ENCODE assay signal across 9 cellular contexts in genomic region chr22:50208939-50209892, GRCh38. TPM values are rescaled to one million over a fixed set of nuclear protein-coding genes. Genes with fewer than 3 reads are reported as not detected.
DNase-seq lines count a peak whose midpoint lies in the region; ATAC-seq and TF ChIP-seq lines count a peak whose summit lies in the region.
"Had no signal": no experiment of that assay in that cellular context is flagged by ENCODE, and none has a peak within 500 bp of the region (broad histone marks: within the 10 kb centered on the region; RNA-seq: fewer than 3 reads in every experiment).

No MANE protein-coding gene starts in this region.

- H3K4me1 ChIP-seq in heart right ventricle: peaks cover 13 to 38% (median 24%) of the 10 kb centered on the region in 9 donors
- H3K4me1 ChIP-seq in esophagus muscularis mucosa: peaks cover 17 to 56% (median 37%) of the 10 kb centered on the region in 4 donors

- TF ChIP-seq POLR2A in esophagus muscularis mucosa (IDR thresholded peaks at IDR 0.05; ENCODE audit: low read depth): no peak

- 81 to 82% methylated on average over 31 of the region's 31 CpGs for WGBS in heart right ventricle, 2 donors
- WGBS in esophagus muscularis mucosa: 79% methylated on average over 21 of the region's 31 CpGs

- H3K27me3 Mint-ChIP-seq in activated T-cell treated with anti-CD3 and anti-CD28 coated beads, Interleukin-2, amount 50 U/mL, for 72 hours (ENCODE audit: low read depth): no peaks in the 10 kb centered on the region
- H3K27me3 Mint-ChIP-seq in natural killer cell treated with Interleukin-12 subunit alpha and Interleukin-12 subunit beta and Interleukin-15 and Interleukin-18, amount 100 ng/mL, for 72 hours: no peaks in the 10 kb centered on the region

- H3K4me3 ChIP-seq in heart right ventricle (no peak overlapping the region), esophagus muscularis mucosa (no peak overlapping the region)

- H3K9me3 ChIP-seq in heart right ventricle (no peaks in the 10 kb centered on the region), esophagus muscularis mucosa (no peaks in the 10 kb centered on the region)

- intact Hi-C loops in heart right ventricle (cut with DNase I): loop anchor here in 5 of 10 donors (2.0 to 10.0 kb wide), 5 partner anchors 57 to 282 kb away; no protein-coding TSS in a partner anchor
- intact Hi-C loops in Right ventricle myocardium superior (cut with DNase I): loop anchor here (5.0 kb wide), 1 partner anchor 62 kb away; no protein-coding TSS in a partner anchor
- intact Hi-C loops in esophagus muscularis mucosa (cut with DNase I): loop anchor here (2.0 kb wide), 1 partner anchor 60 kb away; no protein-coding TSS in a partner anchor

- peaks cover 4 to 7% of the 10 kb centered on the region in 2 donors for H3K36me3 Mint-ChIP-seq in activated T-cell treated with anti-CD3 and anti-CD28 coated beads, Interleukin-2, amount 50 U/mL, for 72 hours (ENCODE audit: insufficient read depth in 2 of 2)
- peaks cover 7% of the 10 kb centered on the region for H3K36me3 Mint-ChIP-seq in natural killer cell treated with Interleukin-12 subunit alpha and Interleukin-12 subunit beta and Interleukin-15 and Interleukin-18, amount 100 ng/mL, for 72 hours

- no peaks in the 10 kb centered on the region for H3K9me3 Mint-ChIP-seq in activated T-cell treated with anti-CD3 and anti-CD28 coated beads, Interleukin-2, amount 50 U/mL, for 72 hours
- no peaks in the 10 kb centered on the region for H3K9me3 Mint-ChIP-seq in natural killer cell treated with Interleukin-12 subunit alpha and Interleukin-12 subunit beta and Interleukin-15 and Interleukin-18, amount 100 ng/mL, for 72 hours

- no peak for TF ChIP-seq CTCF in heart right ventricle (IDR thresholded peaks at IDR 0.05)
- no peak for TF ChIP-seq CTCF in esophagus muscularis mucosa (IDR thresholded peaks at IDR 0.05)

- peak in 6 of 8 donors; percentile 1 to 18 (median 5) for ATAC-seq in heart right ventricle
- ATAC-seq in Right ventricle myocardium superior (ENCODE audit: poor library complexity): no peak
- peak; percentile 21 to 29 for ATAC-seq in activated T-cell treated with anti-CD3 and anti-CD28 coated beads, Interleukin-2, amount 50 U/mL, for 72 hours (replicated peaks in 1 of 2)
- ATAC-seq in natural killer cell treated with Interleukin-12 subunit alpha and Interleukin-12 subunit beta and Interleukin-15 and Interleukin-18, amount 100 ng/mL, for 72 hours: peak; percentile 21 to 46
- ATAC-seq in HG02610 (IDR thresholded peaks at IDR 0.05; ENCODE audit: unreplicated experiment): no peak
- no peak for ATAC-seq in GM21390 (IDR thresholded peaks at IDR 0.05; ENCODE audit: unreplicated experiment)

- H3K27ac Mint-ChIP-seq in activated T-cell treated with anti-CD3 and anti-CD28 coated beads, Interleukin-2, amount 50 U/mL, for 72 hours: peak overlapping the region; percentile 27
- no peak overlapping the region for H3K27ac Mint-ChIP-seq in natural killer cell treated with Interleukin-12 subunit alpha and Interleukin-12 subunit beta and Interleukin-15 and Interleukin-18, amount 100 ng/mL, for 72 hours

- no peak for TF ChIP-seq EP300 in esophagus muscularis mucosa (IDR thresholded peaks at IDR 0.05)

- H3K27ac ChIP-seq in heart right ventricle (no peak overlapping the region), esophagus muscularis mucosa (replicated peaks in 1 of 4) (no peak overlapping the region)

- H3K36me3 ChIP-seq in heart right ventricle (peaks cover 0 to 94% (median 37%) of the 10 kb centered on the region in 9 donors), esophagus muscularis mucosa (peaks cover 19 to 83% (median 77%) of the 10 kb centered on the region in 4 donors)

- H3K27me3 ChIP-seq in heart right ventricle (no peaks in the 10 kb centered on the region), esophagus muscularis mucosa (no peaks in the 10 kb centered on the region)

- no peak overlapping the region for H3K4me3 Mint-ChIP-seq in activated T-cell treated with anti-CD3 and anti-CD28 coated beads, Interleukin-2, amount 50 U/mL, for 72 hours
- no peak overlapping the region for H3K4me3 Mint-ChIP-seq in natural killer cell treated with Interleukin-12 subunit alpha and Interleukin-12 subunit beta and Interleukin-15 and Interleukin-18, amount 100 ng/mL, for 72 hours

- DNase-seq in heart right ventricle (no peak), Right ventricle myocardium superior (no peak), esophagus muscularis mucosa (ENCODE audit: extremely low spot score) (no peak), A172 (ENCODE audit: low spot score) (no peak)
- no peak for DNase-seq in activated T-cell treated with anti-CD3 and anti-CD28 coated beads, Interleukin-2, amount 50 U/mL, for 72 hours
- DNase-seq in natural killer cell treated with Interleukin-12 subunit alpha and Interleukin-12 subunit beta and Interleukin-15 and Interleukin-18, amount 100 ng/mL, for 72 hours (ENCODE audit: low spot score): no peak
- DNase-seq: NCI-H226 had no signal

- H3K4me1 Mint-ChIP-seq in activated T-cell treated with anti-CD3 and anti-CD28 coated beads, Interleukin-2, amount 50 U/mL, for 72 hours (ENCODE audit: low read depth): peaks cover 12% of the 10 kb centered on the region
- peaks cover 12 to 25% of the 10 kb centered on the region in 2 donors for H3K4me1 Mint-ChIP-seq in natural killer cell treated with Interleukin-12 subunit alpha and Interleukin-12 subunit beta and Interleukin-15 and Interleukin-18, amount 100 ng/mL, for 72 hours (ENCODE audit: low read depth in 2 of 2)

RNA-seq across cellular contexts. Expression of gene SELENOO, which starts 8.4 kb away (rescaled TPM):
- total RNA-seq in heart right ventricle (10 to 100 TPM in 9 of 10 donors, 1 to 10 TPM in 1; 9.6 to 24.6 (median 11.9) TPM), Right ventricle myocardium superior (15.6 TPM), esophagus muscularis mucosa (10 to 100 TPM; 22.4 to 41.0 (median 23.0) TPM)
- 10 to 100 TPM; 22.6 to 29.8 TPM for polyA plus RNA-seq in heart right ventricle
- 10 to 100 TPM; 17.6 to 19.4 TPM for total RNA-seq in activated T-cell treated with anti-CD3 and anti-CD28 coated beads, Interleukin-2, amount 50 U/mL, for 72 hours
- total RNA-seq in natural killer cell treated with Interleukin-12 subunit alpha and Interleukin-12 subunit beta and Interleukin-15 and Interleukin-18, amount 100 ng/mL, for 72 hours: 10 to 100 TPM; 23.4 to 43.3 TPM
- total RNA-seq in A172 (2014; rRNA removed; shearing (Covaris generic)): 8.0 and 9.5 TPM in 2 replicates

RNA-seq across cellular contexts. Expression of gene TRABD, which starts 23.5 kb away (rescaled TPM):
- 10 to 100 TPM; 13.6 to 24.9 (median 16.4) TPM for total RNA-seq in heart right ventricle
- 10 to 100 TPM; 31.6 to 40.8 TPM for polyA plus RNA-seq in heart right ventricle
- 22.0 TPM for total RNA-seq in Right ventricle myocardium superior
- 100 to 1,000 TPM; 108 to 125 TPM for total RNA-seq in activated T-cell treated with anti-CD3 and anti-CD28 coated beads, Interleukin-2, amount 50 U/mL, for 72 hours
- 100 to 1,000 TPM in 1 of 2 donors, 10 to 100 TPM in 1; 71.0 to 139 TPM for total RNA-seq in natural killer cell treated with Interleukin-12 subunit alpha and Interleukin-12 subunit beta and Interleukin-15 and Interleukin-18, amount 100 ng/mL, for 72 hours
- 10 to 100 TPM; 18.3 to 31.0 (median 22.3) TPM for total RNA-seq in esophagus muscularis mucosa
- 18.9 and 19.2 TPM in 2 replicates for total RNA-seq in A172 (2014; rRNA removed; shearing (Covaris generic))

RNA-seq across cellular contexts. Expression of gene TUBGCP6, which starts 35.6 kb away (rescaled TPM):
- total RNA-seq in heart right ventricle (10 to 100 TPM; 15.5 to 23.3 (median 18.5) TPM), Right ventricle myocardium superior (14.1 TPM), esophagus muscularis mucosa (10 to 100 TPM; 20.2 to 38.0 (median 30.0) TPM)
- 10 to 100 TPM; 14.2 to 40.7 TPM for polyA plus RNA-seq in heart right ventricle
- 10 to 100 TPM; 64.9 to 69.7 TPM for total RNA-seq in activated T-cell treated with anti-CD3 and anti-CD28 coated beads, Interleukin-2, amount 50 U/mL, for 72 hours
- 10 to 100 TPM; 47.6 to 80.1 TPM for total RNA-seq in natural killer cell treated with Interleukin-12 subunit alpha and Interleukin-12 subunit beta and Interleukin-15 and Interleukin-18, amount 100 ng/mL, for 72 hours
- 8.9 and 10.6 TPM in 2 replicates for total RNA-seq in A172 (2014; rRNA removed; shearing (Covaris generic))

RNA-seq across cellular contexts. Expression of gene PANX2, which starts 38.7 kb away (rescaled TPM):
- under 1 TPM in 7 of 10 donors, not detected in 3; 0.15 to 0.61 (median 0.22) TPM for total RNA-seq in heart right ventricle
- under 1 TPM; 0.07 to 0.09 TPM for polyA plus RNA-seq in heart right ventricle
- 0.43 TPM for total RNA-seq in Right ventricle myocardium superior
- 1 to 10 TPM; 3.8 to 8.0 TPM for total RNA-seq in activated T-cell treated with anti-CD3 and anti-CD28 coated beads, Interleukin-2, amount 50 U/mL, for 72 hours
- 1 to 10 TPM; 3.0 to 3.5 TPM for total RNA-seq in natural killer cell treated with Interleukin-12 subunit alpha and Interleukin-12 subunit beta and Interleukin-15 and Interleukin-18, amount 100 ng/mL, for 72 hours
- 1 to 10 TPM in 1 of 4 donors, under 1 TPM in 3; 0.33 to 1.0 (median 0.56) TPM for total RNA-seq in esophagus muscularis mucosa
- total RNA-seq in A172 (2014; rRNA removed; shearing (Covaris generic)): 1.4 and 1.5 TPM in 2 replicates

RNA-seq across cellular contexts. Expression of gene HDAC10, which starts 41.8 kb away (rescaled TPM):
- total RNA-seq in heart right ventricle (10 to 100 TPM in 6 of 10 donors, 1 to 10 TPM in 4; 7.1 to 16.7 (median 10.3) TPM), Right ventricle myocardium superior (12.0 TPM), esophagus muscularis mucosa (10 to 100 TPM; 10.2 to 19.5 (median 17.4) TPM)
- 10 to 100 TPM in 1 of 2 donors, 1 to 10 TPM in 1; 7.9 to 20.3 TPM for polyA plus RNA-seq in heart right ventricle
- 10 to 100 TPM; 52.1 to 57.4 TPM for total RNA-seq in activated T-cell treated with anti-CD3 and anti-CD28 coated beads, Interleukin-2, amount 50 U/mL, for 72 hours
- total RNA-seq in natural killer cell treated with Interleukin-12 subunit alpha and Interleukin-12 subunit beta and Interleukin-15 and Interleukin-18, amount 100 ng/mL, for 72 hours: 100 to 1,000 TPM in 1 of 2 donors, 10 to 100 TPM in 1; 54.5 to 113 TPM
- total RNA-seq in A172 (2014; rRNA removed; shearing (Covaris generic)): 11.4 and 12.6 TPM in 2 replicates

Comparison
In these comparisons a context has a peak if more than half of its experiments do, and no peak if none do; other contexts are left out.
1. ATAC-seq: peak in heart right ventricle (6 of 8), activated T-cell treated with anti-CD3 and anti-CD28 coated beads, Interleukin-2, amount 50 U/mL, for 72 hours (2 of 2) and natural killer cell treated with Interleukin-12 subunit alpha and Interleukin-12 subunit beta and Interleukin-15 and Interleukin-18, amount 100 ng/mL, for 72 hours (2 of 2); none in Right ventricle myocardium superior (single experiment), HG02610 (single experiment) and GM21390 (single experiment).